Comparison of ENCODE assay signal across 8 cellular contexts in the genomic region with DNA sequence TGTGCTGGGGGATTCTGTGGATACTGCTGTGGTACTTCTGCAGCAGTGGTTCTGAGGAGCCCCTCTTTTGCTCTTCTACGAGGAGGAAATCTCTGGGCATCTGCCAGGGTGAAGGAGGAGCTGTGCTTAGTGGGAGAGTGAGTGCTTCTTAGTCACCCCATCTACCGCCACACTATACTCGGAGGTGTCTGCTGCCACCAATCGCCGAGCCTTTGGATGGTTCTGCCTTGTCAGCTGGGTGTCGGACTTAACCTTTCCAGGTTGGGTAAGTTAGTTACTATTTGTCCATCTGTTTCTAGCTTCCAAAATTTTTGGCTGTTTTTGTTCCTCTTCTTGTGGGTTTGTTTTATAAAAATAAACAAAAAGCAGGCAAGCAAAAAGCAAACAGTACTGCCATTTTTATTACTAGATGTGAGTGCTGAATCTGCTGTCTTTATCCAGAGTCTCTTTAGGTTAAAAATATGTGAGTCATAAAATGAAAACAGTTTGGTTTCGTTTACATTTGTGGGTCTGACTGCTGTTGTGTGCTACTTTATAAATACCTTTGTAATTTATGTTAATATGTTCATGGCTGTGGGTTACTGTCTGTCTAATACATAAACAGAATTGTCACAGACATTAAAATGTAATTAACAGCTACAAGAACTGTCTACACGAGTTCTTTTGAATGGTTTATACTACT.
DNase-seq lines count a peak whose midpoint lies in the region; ATAC-seq and TF ChIP-seq lines count a peak whose summit lies in the region.

No MANE protein-coding gene starts in this region.

- ATAC-seq in CD4-positive, alpha-beta T cell (ENCODE audit: poor library complexity), result peak; percentile 63
- peak; percentile 43 for ATAC-seq in GM21786 (IDR thresholded peaks at IDR 0.05; ENCODE audit: unreplicated experiment)

- intact Hi-C loops in CD4-positive, alpha-beta T cell (cut with DNase I, micrococcal nuclease), result no loop called here
- intact Hi-C loops in CD14-positive monocyte (cut with micrococcal nuclease), result no loop called here

- CTCF ChIA-PET in CD4-positive, alpha-beta T cell (lab: Charles Lee), result no interaction called here

- H3K4me1 Mint-ChIP-seq in CD4-positive, alpha-beta T cell (ENCODE audit: low read depth), result peaks cover 96% of the 10 kb centered on the region
- peaks cover 63% of the 10 kb centered on the region for H3K4me1 Mint-ChIP-seq in CD14-positive monocyte

- no peaks in the 10 kb centered on the region for H3K4me1 ChIP-seq in thymus (ENCODE audit: control insufficient read depth, insufficient read depth, low read length)
- H3K4me1 ChIP-seq in SJCRH30, result no peaks in the 10 kb centered on the region

- DNase-seq in CD4-positive, alpha-beta T cell, result peak in 5 of 10 experiments; percentile 6 to 30 (median 11)
- peak; percentile 28 for DNase-seq in T1000 (lab: John Stamatoyannopoulos, UW)
- DNase-seq in foreskin fibroblast, result peak; percentile 21 to 59
- DNase-seq in MV-4-11 (lab: John Stamatoyannopoulos, UW), result no peak
- DNase-seq in SJCRH30, result no peak
- no peak for DNase-seq in CD14-positive monocyte (ENCODE audit: low spot score)

- H3K27me3 ChIP-seq in CD4-positive, alpha-beta T cell (ENCODE audit: control insufficient read depth, insufficient read depth, low read length), result no peaks in the 10 kb centered on the region
- H3K27me3 ChIP-seq in thymus (ENCODE audit: control insufficient read depth, insufficient read depth) (no peaks in the 10 kb centered on the region), SJCRH30 (no peaks in the 10 kb centered on the region)

- H3K9me3 Mint-ChIP-seq in CD4-positive, alpha-beta T cell, result peaks cover 2% of the 10 kb centered on the region
- H3K9me3 Mint-ChIP-seq in CD14-positive monocyte, result peaks cover 0 to 3% (median 0%) of the 10 kb centered on the region in 7 donors

- TF ChIP-seq CTCF in CD4-positive, alpha-beta T cell (IDR thresholded peaks at IDR 0.05), result no peak
- TF ChIP-seq CTCF in foreskin fibroblast (IDR thresholded peaks at IDR 0.05; ENCODE audit: low read depth, low read length), result no peak
- no peak for TF ChIP-seq CTCF in CD14-positive monocyte (IDR thresholded peaks at IDR 0.05)

- peak overlapping the region; percentile 13 to 33 for H3K4me3 ChIP-seq in foreskin fibroblast (ENCODE audit: low read depth in 1 of 2, low read length in 2 of 2)
- H3K4me3 ChIP-seq in thymus (ENCODE audit: low read length), result no peak overlapping the region
- no peak overlapping the region for H3K4me3 ChIP-seq in SJCRH30

- WGBS in thymus, result 87% methylated on average over 8 of the region's 8 CpGs

- H3K4me3 Mint-ChIP-seq in CD4-positive, alpha-beta T cell, result no peak overlapping the region
- H3K4me3 Mint-ChIP-seq in CD14-positive monocyte, result no peak overlapping the region

- POLR2A ChIA-PET in CD4-positive, alpha-beta T cell (lab: Charles Lee), result interaction anchor here (1.4 kb wide), 1 partner anchor 13 kb away, joined by 3 read pairs; no protein-coding TSS in a partner anchor

- no peaks in the 10 kb centered on the region for H3K9me3 ChIP-seq in CD4-positive, alpha-beta T cell (ENCODE audit: control insufficient read depth, low read length)
- H3K9me3 ChIP-seq in thymus (ENCODE audit: control insufficient read depth), result no peaks in the 10 kb centered on the region
- H3K9me3 ChIP-seq in SJCRH30 (replicated peaks), result no peaks in the 10 kb centered on the region

- H3K36me3 ChIP-seq in thymus (ENCODE audit: control insufficient read depth, insufficient read depth) (no peaks in the 10 kb centered on the region), SJCRH30 (no peaks in the 10 kb centered on the region)

- no peak overlapping the region for H3K27ac ChIP-seq in CD4-positive, alpha-beta T cell (ENCODE audit: low read depth, low read length)
- H3K27ac ChIP-seq in thymus (ENCODE audit: low read depth) (peak overlapping the region; percentile 5), SJCRH30 (no peak overlapping the region)

- H3K27ac Mint-ChIP-seq in CD4-positive, alpha-beta T cell, result peak overlapping the region; percentile 24
- H3K27ac Mint-ChIP-seq in CD14-positive monocyte, result peak overlapping the region in 3 of 7 donors; percentile 44 to 76 (median 57)

- H3K36me3 Mint-ChIP-seq in CD4-positive, alpha-beta T cell (ENCODE audit: low read depth), result peaks cover 7% of the 10 kb centered on the region
- peaks cover 0 to 4% of the 10 kb centered on the region in 2 donors for H3K36me3 Mint-ChIP-seq in CD14-positive monocyte

- no peaks in the 10 kb centered on the region for H3K27me3 Mint-ChIP-seq in CD4-positive, alpha-beta T cell
- no peaks in the 10 kb centered on the region for H3K27me3 Mint-ChIP-seq in CD14-positive monocyte (ENCODE audit: low read depth in 3 of 3)

Comparison
In these comparisons a context has a peak if more than half of its experiments do, and no peak if none do; other contexts are left out.
1. DNase-seq: peak in T1000 (single experiment) and foreskin fibroblast (2 of 2); none in MV-4-11 (single experiment), SJCRH30 (0 of 2) and CD14-positive monocyte (single experiment).
2. H3K4me3 ChIP-seq: peak in foreskin fibroblast (2 of 2); none in thymus (single experiment) and SJCRH30 (single experiment).